In genomic region chr10:112467541-112468075, GRCh38 we compare ENCODE assay signal across 2 cellular contexts.
A peak's percentile ranks its signal among the peaks of the same experiment; 100 is the strongest.
TF ChIP-seq lines count a peak whose summit lies in the region.

No MANE protein-coding gene starts in this region.

TF ChIP-seq in GM23338, 12 proteins besides CTCF, POLR2A, EP300 and RAD21 (continued from another document):
- TF ChIP-seq REST (IDR thresholded peaks at IDR 0.05; ENCODE audit: unreplicated experiment): peak; percentile 64
TF ChIP-seq in GM23338: peak in this region for 1.

TF ChIP-seq in GM12878, 131 proteins besides CTCF, POLR2A, EP300 and RAD21:
- TF ChIP-seq REST (IDR thresholded peaks at IDR 0.05; ENCODE audit: low read depth, low read length) (peak; percentile 66; the same call in 1 of the 2 replicates), NR2C1 (IDR thresholded peaks at IDR 0.05) (no peak)
